Comparison of ENCODE assay signal across 2 cellular contexts in the genomic region with DNA sequence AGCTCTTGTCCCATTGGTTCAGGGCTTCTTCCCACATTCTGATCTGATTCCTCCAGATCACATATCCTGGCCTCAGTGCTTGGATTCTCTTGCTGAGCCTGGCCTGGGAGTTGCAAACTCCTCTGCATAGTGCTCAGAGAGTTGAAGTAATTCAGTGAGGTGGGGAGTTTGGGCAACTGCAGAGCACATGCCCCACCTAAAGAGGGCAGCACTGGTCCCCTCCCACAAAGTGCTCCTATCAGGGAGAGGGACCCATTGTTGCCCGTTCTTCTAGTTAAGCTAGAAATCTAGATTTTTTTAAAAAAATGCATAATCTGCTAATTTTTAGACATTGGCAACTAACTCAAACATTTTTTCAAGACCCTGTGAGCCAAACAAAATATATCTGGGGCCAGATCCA.
TF ChIP-seq lines count a peak whose summit lies in the region.

No MANE protein-coding gene starts in this region.

TF ChIP-seq in SK-N-SH, 30 proteins besides CTCF, POLR2A, EP300 and RAD21 (continued from another document):
- TF ChIP-seq RXRA (IDR thresholded peaks at IDR 0.05; ENCODE audit: borderline replicate concordance, low read depth): no peak
- TF ChIP-seq JUND (IDR thresholded peaks at IDR 0.05): no peak
- no peak for TF ChIP-seq RCOR1 (IDR thresholded peaks at IDR 0.05; ENCODE audit: low read length)
- no peak for TF ChIP-seq FOSL2 (IDR thresholded peaks at IDR 0.05; ENCODE audit: borderline replicate concordance, low read depth)
- TF ChIP-seq, protein P1, sequence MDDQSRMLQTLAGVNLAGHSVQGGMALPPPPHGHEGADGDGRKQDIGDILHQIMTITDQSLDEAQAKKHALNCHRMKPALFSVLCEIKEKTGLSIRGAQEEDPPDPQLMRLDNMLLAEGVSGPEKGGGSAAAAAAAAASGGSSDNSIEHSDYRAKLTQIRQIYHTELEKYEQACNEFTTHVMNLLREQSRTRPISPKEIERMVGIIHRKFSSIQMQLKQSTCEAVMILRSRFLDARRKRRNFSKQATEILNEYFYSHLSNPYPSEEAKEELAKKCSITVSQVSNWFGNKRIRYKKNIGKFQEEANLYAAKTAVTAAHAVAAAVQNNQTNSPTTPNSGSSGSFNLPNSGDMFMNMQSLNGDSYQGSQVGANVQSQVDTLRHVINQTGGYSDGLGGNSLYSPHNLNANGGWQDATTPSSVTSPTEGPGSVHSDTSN (IDR thresholded peaks at IDR 0.05): no peak
- no peak for TF ChIP-seq NRF1 (IDR thresholded peaks at IDR 0.05; ENCODE audit: low read depth, low read length)
- TF ChIP-seq NFIC (IDR thresholded peaks at IDR 0.05; ENCODE audit: borderline replicate concordance): no peak
- TF ChIP-seq POLR2AphosphoS5 (IDR thresholded peaks at IDR 0.05; ENCODE audit: low read depth, low read length): no peak
- TF ChIP-seq TEAD4 (IDR thresholded peaks at IDR 0.05; ENCODE audit: borderline replicate concordance, insufficient read depth): no peak

TF ChIP-seq in SK-N-SH treated with all-trans-retinoic acid at 6 μM for 48 hours, 23 proteins besides CTCF, POLR2A, EP300 and RAD21 (continued from another document):
- TF ChIP-seq, protein P2, sequence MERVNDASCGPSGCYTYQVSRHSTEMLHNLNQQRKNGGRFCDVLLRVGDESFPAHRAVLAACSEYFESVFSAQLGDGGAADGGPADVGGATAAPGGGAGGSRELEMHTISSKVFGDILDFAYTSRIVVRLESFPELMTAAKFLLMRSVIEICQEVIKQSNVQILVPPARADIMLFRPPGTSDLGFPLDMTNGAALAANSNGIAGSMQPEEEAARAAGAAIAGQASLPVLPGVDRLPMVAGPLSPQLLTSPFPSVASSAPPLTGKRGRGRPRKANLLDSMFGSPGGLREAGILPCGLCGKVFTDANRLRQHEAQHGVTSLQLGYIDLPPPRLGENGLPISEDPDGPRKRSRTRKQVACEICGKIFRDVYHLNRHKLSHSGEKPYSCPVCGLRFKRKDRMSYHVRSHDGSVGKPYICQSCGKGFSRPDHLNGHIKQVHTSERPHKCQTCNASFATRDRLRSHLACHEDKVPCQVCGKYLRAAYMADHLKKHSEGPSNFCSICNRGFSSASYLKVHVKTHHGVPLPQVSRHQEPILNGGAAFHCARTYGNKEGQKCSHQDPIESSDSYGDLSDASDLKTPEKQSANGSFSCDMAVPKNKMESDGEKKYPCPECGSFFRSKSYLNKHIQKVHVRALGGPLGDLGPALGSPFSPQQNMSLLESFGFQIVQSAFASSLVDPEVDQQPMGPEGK (CRISPR knock-in tag; IDR thresholded peaks at IDR 0.05; ENCODE audit: borderline replicate concordance): no peak
- TF ChIP-seq GLIS3 (CRISPR knock-in tag; IDR thresholded peaks at IDR 0.05) (no peak), ZFP3 (CRISPR knock-in tag; IDR thresholded peaks at IDR 0.05) (no peak), ZNF70 (CRISPR knock-in tag; IDR thresholded peaks at IDR 0.05) (no peak), ARNTL (CRISPR knock-in tag; IDR thresholded peaks at IDR 0.05; ENCODE audit: borderline replicate concordance, low read depth) (no peak), ZNF565 (CRISPR knock-in tag; conservative IDR thresholded peaks at IDR 0.05; ENCODE audit: low read depth) (no peak)
